Comparison of ENCODE assay signal across 18 cellular contexts in genomic region chr17:69339937-69340336, GRCh38. TPM values are rescaled to one million over a fixed set of nuclear protein-coding genes. Genes with fewer than 3 reads are reported as not detected.
DNase-seq lines count a peak whose midpoint lies in the region; ATAC-seq and TF ChIP-seq lines count a peak whose summit lies in the region.
"Had no signal": no experiment of that assay in that cellular context is flagged by ENCODE, and none has a peak within 500 bp of the region (broad histone marks: within the 10 kb centered on the region; RNA-seq: fewer than 3 reads in every experiment).

No MANE protein-coding gene starts in this region.

- TF ChIP-seq CTCF in gastrocnemius medialis (IDR thresholded peaks at IDR 0.05 in 4 of 5, conservative IDR thresholded peaks at IDR 0.05 in 1 of 5) = no peak
- TF ChIP-seq CTCF in BE2C (IDR thresholded peaks at IDR 0.05; ENCODE audit: low read depth, low read length) = no peak

- H3K27ac ChIP-seq in SK-N-MC (0 out of 2 replicates have a peak overlapping the region, but pooled peaks have one; percentile 3), gastrocnemius medialis (peak overlapping the region; percentile 86 to 97 (median 90))
- H3K27ac ChIP-seq: A549; BLaER1 treated with 17β-estradiol and CSF1 and Interleukin-3, amounts not matched to agents 10 nM and 100 nM had no signal

- H3K9ac ChIP-seq in SK-N-MC (ENCODE audit: insufficient read length) = no peak overlapping the region
- H3K9ac ChIP-seq: BLaER1 treated with 17β-estradiol and CSF1 and Interleukin-3, amounts not matched to agents 10 nM and 100 nM had no signal

- ATAC-seq in gastrocnemius medialis = peak; percentile 70 to 81
- ATAC-seq in HG03469 (IDR thresholded peaks at IDR 0.05; ENCODE audit: unreplicated experiment) = no peak
- ATAC-seq: A549 had no signal

- H3K4me3 ChIP-seq in SK-N-MC (no peak overlapping the region), gastrocnemius medialis (no peak overlapping the region), BE2C (ENCODE audit: low read depth, low read length) (no peak overlapping the region)
- H3K4me3 ChIP-seq: A549; BLaER1 treated with 17β-estradiol and CSF1 and Interleukin-3, amounts not matched to agents 10 nM and 100 nM; HAP-1 had no signal

- no peaks in the 10 kb centered on the region for H3K27me3 ChIP-seq in gastrocnemius medialis
- 0 out of 2 replicates have a peak, but pooled peaks cover 3% of the 10 kb centered on the region for H3K27me3 ChIP-seq in BE2C
- H3K27me3 ChIP-seq: BLaER1 treated with 17β-estradiol and CSF1 and Interleukin-3, amounts not matched to agents 10 nM and 100 nM had no signal

- TF ChIP-seq POLR2A in gastrocnemius medialis (IDR thresholded peaks at IDR 0.05) = peak in 1 of 2 donors; percentile 38

- DNase-seq in SK-N-MC (ENCODE audit: low read depth, low spot score) = no peak
- DNase-seq in left kidney (ENCODE audit: low read depth, low spot score) = peak; percentile 32
- DNase-seq in gastrocnemius medialis = peak; percentile 56 to 80
- no peak for DNase-seq in BE2C
- no peak for DNase-seq in posterior cingulate gyrus
- DNase-seq in SKM-1 (lab: John Stamatoyannopoulos, UW; ENCODE audit: unreplicated experiment) = no peak
- DNase-seq: AML-193; Calu3; CD4-positive, alpha-beta T cell; DMS 273 treated with DMSO at 0.1 percent for 48 hours; DMS79; HFFc6; IMR-90; KBM-7 had no signal

- H3K36me3 ChIP-seq in SK-N-MC (ENCODE audit: insufficient read depth, low read length) (no peaks in the 10 kb centered on the region), gastrocnemius medialis (no peaks in the 10 kb centered on the region), BE2C (no peaks in the 10 kb centered on the region)
- H3K36me3 ChIP-seq: BLaER1 treated with 17β-estradiol and CSF1 and Interleukin-3, amounts not matched to agents 10 nM and 100 nM; HAP-1 had no signal

- in situ Hi-C loops in gastrocnemius medialis (cut with MboI; ENCODE audit: low sequenced_read_pairs in 4 of 4) = loop anchor here (5.0 to 25.0 kb wide), 4 partner anchors 182 to 822 kb away; partner anchors contain the start of gene KCNJ2 (in 1 of the 4)

- H3K9me3 ChIP-seq in SK-N-MC (ENCODE audit: low read depth, low read length) (no peaks in the 10 kb centered on the region), gastrocnemius medialis (no peaks in the 10 kb centered on the region), BE2C (no peaks in the 10 kb centered on the region)
- H3K9me3 ChIP-seq: HAP-1 had no signal

- intact Hi-C loops in gastrocnemius medialis (cut with DNase I; ENCODE audit: low total_unique reads) (loop anchor here (5.0 kb wide), 2 partner anchors 162 to 832 kb away; no protein-coding TSS in a partner anchor), posterior cingulate gyrus (cut with DNase I) (no loop called here)

- H3K4me1 ChIP-seq in gastrocnemius medialis = peaks cover 26 to 55% of the 10 kb centered on the region in 2 donors
- H3K4me1 ChIP-seq in BE2C = no peaks in the 10 kb centered on the region
- H3K4me1 ChIP-seq: HAP-1 had no signal

RNA-seq across cellular contexts. Expression of gene ABCA5, which starts 13.0 kb away (rescaled TPM):
- total RNA-seq in gastrocnemius medialis = 100 to 1,000 TPM in 2 of 4 donors, 10 to 100 TPM in 2; 62.8 to 228 (median 123) TPM
- polyA plus RNA-seq in BE2C (2012; ENCODE audit: insufficient read depth, insufficient read length, low read depth) = 0.37 TPM

Comparison
In these comparisons a context has a peak if more than half of its experiments do, and no peak if none do; other contexts are left out.
1. DNase-seq: peak in left kidney (single experiment) and gastrocnemius medialis (2 of 2); none in SK-N-MC (single experiment), BE2C (single experiment), posterior cingulate gyrus (0 of 10) and SKM-1 (single experiment).